ENCODE assay signal across 8 cellular contexts in the genomic region with DNA sequence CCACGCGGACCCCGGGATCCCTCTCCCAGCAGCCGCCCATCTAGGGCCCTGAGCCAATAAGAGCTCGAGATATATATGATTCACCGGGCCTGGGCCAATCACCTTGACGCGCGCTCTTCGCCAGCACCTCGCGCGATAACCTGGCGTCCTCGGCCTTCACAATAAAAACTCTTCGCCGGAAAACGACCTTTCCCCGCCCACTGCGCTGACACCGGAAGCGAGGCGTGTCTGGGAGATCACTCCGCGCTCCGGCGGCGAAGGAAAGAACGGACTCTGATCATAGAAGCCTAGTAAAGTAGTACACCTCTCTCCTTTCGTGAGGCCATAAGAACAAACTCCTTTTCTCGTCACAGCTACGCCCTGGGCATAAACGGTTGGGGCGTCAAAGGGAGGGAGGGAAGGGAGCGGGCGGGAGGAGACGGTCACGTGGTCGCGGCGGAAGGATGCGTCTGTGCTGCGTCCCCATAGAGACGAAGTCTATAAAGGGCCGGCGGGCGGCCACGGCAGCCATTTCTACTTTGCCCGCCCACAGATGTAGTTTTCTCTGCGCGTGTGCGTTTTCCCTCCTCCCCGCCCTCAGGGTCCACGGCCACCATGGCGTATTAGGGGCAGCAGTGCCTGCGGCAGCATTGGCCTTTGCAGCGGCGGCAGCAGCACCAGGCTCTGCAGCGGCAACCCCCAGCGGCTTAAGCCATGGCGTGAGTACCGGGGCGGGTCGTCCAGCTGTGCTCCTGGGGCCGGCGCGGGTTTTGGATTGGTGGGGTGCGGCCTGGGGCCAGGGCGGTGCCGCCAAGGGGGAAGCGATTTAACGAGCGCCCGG. TPM values are rescaled to one million over a fixed set of nuclear protein-coding genes. Genes with fewer than 3 reads are reported as not detected.
A peak's percentile ranks its signal among the peaks of the same experiment; 100 is the strongest.
DNase-seq lines count a peak whose midpoint lies in the region; ATAC-seq and TF ChIP-seq lines count a peak whose summit lies in the region.

A gene with protein sequence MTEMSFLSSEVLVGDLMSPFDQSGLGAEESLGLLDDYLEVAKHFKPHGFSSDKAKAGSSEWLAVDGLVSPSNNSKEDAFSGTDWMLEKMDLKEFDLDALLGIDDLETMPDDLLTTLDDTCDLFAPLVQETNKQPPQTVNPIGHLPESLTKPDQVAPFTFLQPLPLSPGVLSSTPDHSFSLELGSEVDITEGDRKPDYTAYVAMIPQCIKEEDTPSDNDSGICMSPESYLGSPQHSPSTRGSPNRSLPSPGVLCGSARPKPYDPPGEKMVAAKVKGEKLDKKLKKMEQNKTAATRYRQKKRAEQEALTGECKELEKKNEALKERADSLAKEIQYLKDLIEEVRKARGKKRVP (plus strand): TSS at position 509 of the 820 bp plus-strand sequence. CDS start 884 bp downstream, outside the sequence.

- H3K9me3 Mint-ChIP-seq in activated CD4-positive, alpha-beta T cell treated with anti-CD3 and anti-CD28 coated beads, Interleukin-2, amount 10 ng/mL, durations not matched to agents 24 days and 14 days: no peaks in the 10 kb centered on the region

- H3K4me1 Mint-ChIP-seq in activated CD4-positive, alpha-beta T cell treated with anti-CD3 and anti-CD28 coated beads, Interleukin-2, amount 10 ng/mL, durations not matched to agents 24 days and 14 days: peaks cover 50% of the 10 kb centered on the region

- peaks cover 9% of the 10 kb centered on the region for H3K4me1 ChIP-seq in colonic mucosa

- peak within 1 kb of the TSS; percentile 96 for H3K27ac ChIP-seq in colonic mucosa
- peak within 1 kb of the TSS; percentile 99 for H3K27ac ChIP-seq in layer of hippocampus (ENCODE audit: low read depth, low read length)

- H3K4me3 ChIP-seq in BJ (ENCODE audit: low read depth, low read length) (peak within 1 kb of the TSS; percentile 88), colonic mucosa (peak within 1 kb of the TSS; percentile 83)

- H3K27me3 Mint-ChIP-seq in activated CD4-positive, alpha-beta T cell treated with anti-CD3 and anti-CD28 coated beads, Interleukin-2, amount 10 ng/mL, durations not matched to agents 24 days and 14 days: peaks cover 2% of the 10 kb centered on the region

- POLR2A ChIA-PET in BJ (lab: Charles Lee): interaction anchor here (0.5 to 1.0 kb wide), 10 partner anchors 9 to 813 kb away, joined by 3 to 18 read pairs (median 4); partner anchors contain the start of genes MIEF1 and RPL3

- no peaks in the 10 kb centered on the region for H3K9me3 ChIP-seq in colonic mucosa

- no peaks in the 10 kb centered on the region for H3K27me3 ChIP-seq in BJ (ENCODE audit: control insufficient read depth, insufficient read depth, low read length)
- H3K27me3 ChIP-seq in colonic mucosa: no peaks in the 10 kb centered on the region
- no peaks in the 10 kb centered on the region for H3K27me3 ChIP-seq in layer of hippocampus (ENCODE audit: control insufficient read depth, insufficient read depth, low read length)

- CTCF ChIA-PET in BJ (lab: Yijun Ruan, JAX): interaction anchor here (0.9 to 1.2 kb wide), 11 partner anchors 8 to 203 kb away, joined by 3 to 7 read pairs (median 4); partner anchors contain the start of genes MIEF1, RPL3 and TAB1

- peak; percentile 91 for DNase-seq in BJ (ENCODE audit: low read depth)
- DNase-seq in NCI-H526 treated with DMSO at 0.1 percent for 48 hours (lab: John Stamatoyannopoulos, UW): peak; percentile 91
- peak; percentile 99 for DNase-seq in activated CD4-positive, alpha-beta T cell treated with anti-CD3 and anti-CD28 coated beads, Interleukin-2, amount 10 ng/mL, durations not matched to agents 24 days and 14 days
- peak; percentile 97 for DNase-seq in colonic mucosa
- peak; percentile 89 to 94 for DNase-seq in stimulated activated CD4-positive, alpha-beta T cell treated with anti-CD3 and anti-CD28 coated beads, Interleukin-1b, Interleukin-23, amount 100 ng/mL, for 4 hours (ENCODE audit: low read depth in 2 of 2)

- TF ChIP-seq CTCF in BJ (IDR thresholded peaks at IDR 0.05; ENCODE audit: insufficient read depth, low read depth, low read length) (no peak), colonic mucosa (IDR thresholded peaks at IDR 0.05) (no peak)

- peaks cover 63% of the 10 kb centered on the region for H3K36me3 Mint-ChIP-seq in activated CD4-positive, alpha-beta T cell treated with anti-CD3 and anti-CD28 coated beads, Interleukin-2, amount 10 ng/mL, durations not matched to agents 24 days and 14 days (ENCODE audit: low read depth)

- ATAC-seq in GM19324 (IDR thresholded peaks at IDR 0.05; ENCODE audit: low FRiP score, unreplicated experiment) (peak; percentile 79), HG03469 (IDR thresholded peaks at IDR 0.05; ENCODE audit: unreplicated experiment) (peak; percentile 39)

- peaks cover 29% of the 10 kb centered on the region for H3K36me3 ChIP-seq in BJ (ENCODE audit: control insufficient read depth, insufficient read depth, low read length)
- peaks cover 4% of the 10 kb centered on the region for H3K36me3 ChIP-seq in colonic mucosa

- H3K27ac Mint-ChIP-seq in activated CD4-positive, alpha-beta T cell treated with anti-CD3 and anti-CD28 coated beads, Interleukin-2, amount 10 ng/mL, durations not matched to agents 24 days and 14 days: peak within 1 kb of the TSS; percentile 98

- intact Hi-C loops in activated CD4-positive, alpha-beta T cell treated with anti-CD3 and anti-CD28 coated beads, Interleukin-2, amount 10 ng/mL, durations not matched to agents 24 days and 14 days (cut with micrococcal nuclease): loop anchor here (1.0 to 10.0 kb wide), 5 partner anchors 12 to 1765 kb away; partner anchors contain the start of genes MIEF1, RANGAP1, RPL3 and RPS19BP1
- intact Hi-C loops in colonic mucosa (cut with DNase I): loop anchor here (10.0 kb wide), 2 partner anchors 205 to 345 kb away; partner anchors contain the start of gene RPL3

- peak within 1 kb of the TSS; percentile 96 to 97 for H3K9ac ChIP-seq in colonic mucosa (ENCODE audit: low read depth in 2 of 2, low read length in 2 of 2)

- peak within 1 kb of the TSS; percentile 93 for H3K4me3 Mint-ChIP-seq in activated CD4-positive, alpha-beta T cell treated with anti-CD3 and anti-CD28 coated beads, Interleukin-2, amount 10 ng/mL, durations not matched to agents 24 days and 14 days

RNA-seq across cellular contexts. Expression of the gene that starts here (rescaled TPM):
- 886 and 999 TPM in 2 replicates for polyA plus RNA-seq in BJ (2011; rRNA removed)
- 177 and 288 TPM in 2 replicates for polyA minus RNA-seq in BJ (2011; rRNA and poly(A)+ RNA removed)
- total RNA-seq in activated CD4-positive, alpha-beta T cell treated with anti-CD3 and anti-CD28 coated beads, Interleukin-2, amount 10 ng/mL, durations not matched to agents 24 days and 14 days: 392 and 393 TPM in 2 replicates
- total RNA-seq in colonic mucosa: 100 to 1,000 TPM; 279 to 302 TPM

Comparison
In these comparisons a context has a peak if more than half of its experiments do, and no peak if none do; other contexts are left out.
1. Peak in every context shown above with its lines: DNase-seq, ATAC-seq, H3K4me3 ChIP-seq and H3K27ac ChIP-seq.